14 cellular contexts compared by ENCODE assay signal in the genomic region with DNA sequence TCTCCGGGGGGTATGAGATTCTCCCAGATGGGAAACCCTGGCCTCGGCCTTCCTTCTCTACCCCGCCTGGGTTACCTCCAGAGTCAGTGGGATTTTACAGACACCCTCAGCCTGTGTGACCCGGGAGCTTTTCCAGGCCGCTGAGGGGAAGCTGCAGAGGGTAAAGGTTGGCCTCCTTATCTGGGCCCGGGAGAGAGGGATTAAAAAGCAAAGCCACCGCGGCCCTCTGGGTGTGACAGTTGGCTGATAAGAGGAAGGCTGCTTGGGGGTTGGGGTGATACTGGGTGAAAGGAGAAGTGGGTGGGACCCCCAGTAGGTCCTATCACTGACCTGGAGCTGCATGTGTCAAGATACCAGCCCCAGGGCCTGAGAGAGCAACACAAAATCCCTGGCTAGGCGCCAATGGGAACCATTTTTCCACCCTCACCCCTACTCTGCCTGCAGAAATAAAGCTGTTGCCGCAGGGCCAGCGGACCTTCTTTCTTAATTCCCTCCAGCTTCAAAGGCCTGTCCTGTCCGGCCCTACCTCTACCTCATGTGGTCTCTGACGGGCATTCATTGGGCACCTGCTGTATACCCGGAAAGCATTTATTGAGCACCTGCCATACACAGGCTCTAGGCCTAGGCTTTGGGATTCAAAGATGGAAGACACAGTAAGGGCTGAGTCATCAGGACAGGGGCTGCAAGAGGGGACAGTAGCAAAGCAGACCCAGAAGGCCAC.
A peak's percentile ranks its signal among the peaks of the same experiment; 100 is the strongest.
DNase-seq lines count a peak whose midpoint lies in the region; ATAC-seq and TF ChIP-seq lines count a peak whose summit lies in the region.
"Had no signal": no experiment of that assay in that cellular context is flagged by ENCODE, and none has a peak within 500 bp of the region (broad histone marks: within the 10 kb centered on the region; RNA-seq: fewer than 3 reads in every experiment).

No MANE protein-coding gene starts in this region.

- peaks cover 17% of the 10 kb centered on the region for H3K9me3 ChIP-seq in BLaER1
- no peaks in the 10 kb centered on the region for H3K9me3 ChIP-seq in mucosa of rectum (ENCODE audit: control insufficient read depth in 2 of 2, low read length in 2 of 2)
- peaks cover 8% of the 10 kb centered on the region for H3K9me3 ChIP-seq in CD4-positive, alpha-beta T cell (ENCODE audit: control insufficient read depth, low read length)
- H3K9me3 ChIP-seq: MG63 had no signal

- peak overlapping the region; percentile 79 for H3K4me2 ChIP-seq in BLaER1

- intact Hi-C loops in CD4-positive, alpha-beta T cell (cut with DNase I, micrococcal nuclease) = no loop called here

- TF ChIP-seq CTCF in brain (conservative IDR thresholded peaks at IDR 0.05) = no peak
- TF ChIP-seq CTCF in CD4-positive, alpha-beta T cell (IDR thresholded peaks at IDR 0.05) = no peak
- TF ChIP-seq CTCF in GM10266 (IDR thresholded peaks at IDR 0.05; ENCODE audit: control insufficient read depth, insufficient read depth, low read depth, missing control alignments) = no peak

- H3K9ac ChIP-seq in BLaER1 (peak overlapping the region; percentile 59), mucosa of rectum (ENCODE audit: low read depth in 1 of 2, low read length in 2 of 2) (peak overlapping the region in 1 of 2 donors; percentile 18)

- H3K27me3 ChIP-seq in BLaER1 (no peaks in the 10 kb centered on the region), mucosa of rectum (ENCODE audit: control insufficient read depth in 2 of 2, insufficient read depth in 2 of 2, low read length in 2 of 2) (no peaks in the 10 kb centered on the region)
- H3K27me3 ChIP-seq in CD4-positive, alpha-beta T cell (ENCODE audit: control insufficient read depth, insufficient read depth, low read length) = no peaks in the 10 kb centered on the region
- H3K27me3 ChIP-seq: MG63 had no signal

- CTCF ChIA-PET in CD4-positive, alpha-beta T cell (lab: Charles Lee) = no interaction called here

- H4K20me1 ChIP-seq in BLaER1 = no peaks in the 10 kb centered on the region

- peaks cover 0 to 15% (median 11%) of the 10 kb centered on the region in 5 experiments for H3K9me3 Mint-ChIP-seq in brain
- no peaks in the 10 kb centered on the region for H3K9me3 Mint-ChIP-seq in CD4-positive, alpha-beta T cell
- H3K9me3 Mint-ChIP-seq: activated naive CD8-positive, alpha-beta T cell treated with anti-CD3 and anti-CD28 coated beads for 36 hours had no signal

- H3K36me3 Mint-ChIP-seq in brain = peaks cover 13% of the 10 kb centered on the region
- H3K36me3 Mint-ChIP-seq in CD4-positive, alpha-beta T cell (ENCODE audit: low read depth) = no peaks in the 10 kb centered on the region
- H3K36me3 Mint-ChIP-seq: activated naive CD8-positive, alpha-beta T cell treated with anti-CD3 and anti-CD28 coated beads for 36 hours had no signal

- H3K4me1 ChIP-seq in BLaER1 (peaks cover 70% of the 10 kb centered on the region), mucosa of rectum (ENCODE audit: control insufficient read depth in 2 of 2, insufficient read depth in 2 of 2, low read length in 2 of 2) (peaks cover 22 to 25% of the 10 kb centered on the region in 2 donors)

- no peak overlapping the region for H3K4me3 Mint-ChIP-seq in brain
- H3K4me3 Mint-ChIP-seq in CD4-positive, alpha-beta T cell = no peak overlapping the region
- H3K4me3 Mint-ChIP-seq: activated CD8-positive, alpha-beta T cell treated with anti-CD3 and anti-CD28 coated beads for 36 hours; activated naive CD8-positive, alpha-beta T cell treated with anti-CD3 and anti-CD28 coated beads for 36 hours had no signal

- H3K27ac Mint-ChIP-seq in brain = peak overlapping the region; percentile 23 to 62 (median 54)
- no peak overlapping the region for H3K27ac Mint-ChIP-seq in CD4-positive, alpha-beta T cell
- H3K27ac Mint-ChIP-seq: activated CD8-positive, alpha-beta T cell treated with anti-CD3 and anti-CD28 coated beads for 36 hours; activated naive CD8-positive, alpha-beta T cell treated with anti-CD3 and anti-CD28 coated beads for 36 hours had no signal

- H3K27ac ChIP-seq in BLaER1 (peak overlapping the region; percentile 62), mucosa of rectum (ENCODE audit: low read depth in 2 of 2, low read length in 2 of 2) (peak overlapping the region; percentile 45 to 72)
- no peak overlapping the region for H3K27ac ChIP-seq in CD4-positive, alpha-beta T cell (ENCODE audit: low read depth, low read length)

- no peaks in the 10 kb centered on the region for H3K27me3 Mint-ChIP-seq in brain
- no peaks in the 10 kb centered on the region for H3K27me3 Mint-ChIP-seq in CD4-positive, alpha-beta T cell
- H3K27me3 Mint-ChIP-seq: activated CD8-positive, alpha-beta T cell treated with anti-CD3 and anti-CD28 coated beads for 36 hours; activated naive CD8-positive, alpha-beta T cell treated with anti-CD3 and anti-CD28 coated beads for 36 hours had no signal

- DNase-seq in LoVo (ENCODE audit: low spot score) (peak; percentile 75), RKO (ENCODE audit: low spot score) (no peak), Ammon's horn (ENCODE audit: low spot score) (no peak), GM10266 (ENCODE audit: extremely low spot score) (no peak)
- no peak for DNase-seq in CD4-positive, alpha-beta T cell
- DNase-seq: activated CD8-positive, alpha-beta T cell treated with anti-CD3 and anti-CD28 coated beads for 36 hours; activated naive CD8-positive, alpha-beta T cell treated with anti-CD3 and anti-CD28 coated beads for 36 hours; MG63; midbrain; NCI-H526; stimulated activated CD4-positive, alpha-beta T cell treated with anti-CD3 and anti-CD28 coated beads, Interleukin-12 subunit alpha, Interleukin-12 subunit beta, amount 100 ng/mL, for 4 hours had no signal

- H3K36me3 ChIP-seq in BLaER1 (peaks cover 18% of the 10 kb centered on the region), mucosa of rectum (ENCODE audit: control insufficient read depth in 2 of 2, insufficient read depth in 2 of 2, low read length in 2 of 2) (no peaks in the 10 kb centered on the region)
- H3K36me3 ChIP-seq: MG63 had no signal

- H3K4me1 Mint-ChIP-seq in brain = peaks cover 70% of the 10 kb centered on the region
- no peaks in the 10 kb centered on the region for H3K4me1 Mint-ChIP-seq in CD4-positive, alpha-beta T cell (ENCODE audit: low read depth)

- POLR2A ChIA-PET in CD4-positive, alpha-beta T cell (lab: Charles Lee) = no interaction called here

- ATAC-seq in CD4-positive, alpha-beta T cell (ENCODE audit: poor library complexity) = no peak
- ATAC-seq: activated CD8-positive, alpha-beta T cell treated with anti-CD3 and anti-CD28 coated beads for 36 hours had no signal

- no peak overlapping the region for H3K4me3 ChIP-seq in BLaER1
- peak overlapping the region in 1 of 2 donors; percentile 26 for H3K4me3 ChIP-seq in mucosa of rectum (ENCODE audit: low read length in 2 of 2)
- H3K4me3 ChIP-seq: MG63 had no signal
